Comparison of ENCODE assay signal across 9 cellular contexts in genomic region chr3:39177708-39178332, GRCh38. TPM values are rescaled to one million over a fixed set of nuclear protein-coding genes. Genes with fewer than 3 reads are reported as not detected.
DNase-seq lines count a peak whose midpoint lies in the region; ATAC-seq and TF ChIP-seq lines count a peak whose summit lies in the region.
"Had no signal": no experiment of that assay in that cellular context is flagged by ENCODE, and none has a peak within 500 bp of the region (broad histone marks: within the 10 kb centered on the region; RNA-seq: fewer than 3 reads in every experiment).

No MANE protein-coding gene starts in this region.

- DNase-seq in COR-L47 (lab: John Stamatoyannopoulos, UW) = peak; percentile 29
- peak; percentile 66 for DNase-seq in NCI-H2196 (lab: John Stamatoyannopoulos, UW; ENCODE audit: unreplicated experiment)
- peak; percentile 55 to 72 for DNase-seq in activated CD4-positive, alpha-beta T cell treated with anti-CD3 and anti-CD28 coated beads for 24 hours (ENCODE audit: low read depth in 2 of 2)
- DNase-seq in chondrocyte (ENCODE audit: low spot score) = no peak
- DNase-seq in kidney epithelial cell (ENCODE audit: low read depth) = peak; percentile 84
- DNase-seq in stimulated activated CD4-positive, alpha-beta T cell treated with anti-CD3 and anti-CD28 coated beads, Interleukin-12 subunit alpha, Interleukin-12 subunit beta, amount 100 ng/mL, for 4 hours = peak; percentile 70

- peak overlapping the region; percentile 96 for H3K27ac Mint-ChIP-seq in chondrocyte (ENCODE audit: unreplicated experiment)

- H3K4me3 Mint-ChIP-seq in chondrocyte (ENCODE audit: unreplicated experiment) = peak overlapping the region; percentile 64

- H3K4me1 Mint-ChIP-seq in chondrocyte (ENCODE audit: low read depth) = peaks cover 28% of the 10 kb centered on the region

- peak overlapping the region; percentile 51 for H3K4me3 ChIP-seq in kidney epithelial cell (ENCODE audit: low read depth, low read length)

- H3K36me3 Mint-ChIP-seq in chondrocyte (ENCODE audit: low read depth) = no peaks in the 10 kb centered on the region

- H3K27me3 Mint-ChIP-seq in chondrocyte (ENCODE audit: low read depth) = no peaks in the 10 kb centered on the region

- no peaks in the 10 kb centered on the region for H3K36me3 ChIP-seq in kidney epithelial cell (ENCODE audit: control insufficient read depth, insufficient read depth, low read length)

- no peaks in the 10 kb centered on the region for H3K27me3 ChIP-seq in kidney epithelial cell (ENCODE audit: control insufficient read depth, insufficient read depth, low read length)

- TF ChIP-seq CTCF in chondrocyte (IDR thresholded peaks at IDR 0.05) = no peak
- TF ChIP-seq CTCF in kidney epithelial cell (IDR thresholded peaks at IDR 0.05; ENCODE audit: insufficient read depth, low read length, poor library complexity, severe bottlenecking) = no peak

- ATAC-seq in GM21825 (IDR thresholded peaks at IDR 0.05; ENCODE audit: unreplicated experiment) (peak; percentile 45), HG03469 (IDR thresholded peaks at IDR 0.05; ENCODE audit: unreplicated experiment) (no peak)

- no peaks in the 10 kb centered on the region for H3K9me3 Mint-ChIP-seq in chondrocyte (ENCODE audit: low read depth)

RNA-seq across cellular contexts. Expression of gene XIRP1, which starts 14.6 kb away (rescaled TPM):
- total RNA-seq in chondrocyte (0.10 TPM in 2 of 3 replicates, not detected in the other), kidney epithelial cell (0.08 TPM in 1 of 2 replicates, not detected in the other)
- total RNA-seq: subcutaneous adipose tissue had no signal

RNA-seq across cellular contexts. Expression of gene CSRNP1, which starts 24.4 kb away (rescaled TPM):
- total RNA-seq in chondrocyte = 15.2 to 22.3 TPM (median 21.2 TPM) in 3 replicates
- total RNA-seq in kidney epithelial cell = 27.5 and 30.8 TPM in 2 replicates
